In the genomic region with DNA sequence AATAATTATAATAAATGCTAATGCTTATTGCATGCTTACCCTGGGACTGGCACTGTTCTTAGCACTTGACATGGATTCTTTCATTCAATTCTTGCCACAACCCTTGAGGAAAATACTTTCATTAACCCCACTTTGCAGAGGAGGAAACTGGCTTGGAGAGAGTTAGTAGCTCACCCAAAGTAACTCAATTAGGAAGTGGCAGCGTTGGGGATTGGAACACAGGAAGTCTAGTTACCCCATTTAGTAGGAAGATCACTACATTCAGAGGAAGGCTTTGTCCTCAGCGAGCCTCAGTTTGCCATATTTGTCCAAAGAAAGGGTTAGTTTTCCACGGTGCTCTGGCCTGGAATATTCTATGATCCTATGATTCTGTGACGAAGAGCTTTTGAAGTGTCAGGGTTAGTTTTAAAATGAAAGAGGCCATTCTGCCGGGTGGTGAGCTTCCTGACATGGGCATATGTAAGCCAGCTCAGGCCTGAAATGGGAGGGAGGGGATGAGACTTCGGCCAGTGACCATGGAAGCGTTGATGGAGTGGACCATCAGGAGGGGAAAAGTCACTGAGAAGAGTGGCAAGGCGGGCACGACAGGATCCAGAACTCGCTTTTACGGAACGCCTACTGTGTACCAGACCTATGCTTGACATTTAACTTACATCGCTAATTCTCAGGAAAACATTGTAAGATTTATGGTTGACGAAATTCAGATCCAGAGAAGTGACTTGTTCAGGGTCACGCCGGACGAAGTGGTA, we compare ENCODE assay signal across 1 cellular context.
TF ChIP-seq lines count a peak whose summit lies in the region.

No MANE protein-coding gene starts in this region.

TF ChIP-seq in GM23338, 12 proteins besides CTCF, POLR2A, EP300 and RAD21 (continued from another document):
- no peak for TF ChIP-seq REST (IDR thresholded peaks at IDR 0.05; ENCODE audit: unreplicated experiment)
